ENCODE assay signal across 2 cellular contexts in the genomic region with DNA sequence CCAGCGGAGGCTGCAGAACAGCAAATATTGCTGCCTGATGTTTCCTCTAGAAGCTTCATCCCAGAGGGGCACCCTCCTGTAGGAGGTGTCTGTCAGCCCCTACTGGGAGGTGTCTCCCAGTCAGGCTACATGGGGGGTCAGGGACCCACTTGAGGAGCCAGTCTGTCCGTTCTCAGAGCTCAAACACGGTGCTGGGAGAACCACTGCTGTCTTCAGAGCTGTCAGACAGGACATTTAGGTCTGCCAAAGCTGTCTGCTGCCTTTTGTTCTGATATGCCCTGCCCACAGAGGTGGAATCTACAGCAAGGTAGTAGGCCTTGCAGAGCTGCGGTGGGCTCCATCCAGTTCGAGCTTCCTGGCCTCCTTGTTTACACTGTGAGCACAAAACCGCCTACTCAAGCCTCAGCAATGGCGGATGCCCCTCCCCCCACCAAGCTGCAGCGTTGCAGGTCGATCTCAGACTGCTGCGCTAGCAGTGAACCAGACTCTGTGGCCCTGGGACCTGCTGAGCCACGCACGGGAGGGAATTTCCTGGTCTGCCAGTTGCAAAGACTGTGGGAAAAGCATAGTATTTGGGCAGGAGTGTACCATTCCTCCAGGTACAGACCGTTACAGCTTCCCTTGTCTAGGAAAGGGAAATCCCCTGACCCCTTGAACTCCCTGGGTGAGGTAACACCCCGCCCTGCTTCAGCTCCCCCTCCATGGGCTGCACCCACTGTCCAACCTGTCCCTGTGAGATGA.
TF ChIP-seq lines count a peak whose summit lies in the region.

No MANE protein-coding gene starts in this region.

TF ChIP-seq in HepG2, 621 proteins besides CTCF, POLR2A, EP300 and RAD21 (continues in another document):
- TF ChIP-seq ZSCAN21 (CRISPR knock-in tag; IDR thresholded peaks at IDR 0.05; ENCODE audit: borderline replicate concordance) (peak; percentile 54; the same call in 1 of the 2 replicates), TARDBP (CRISPR knock-in tag; IDR thresholded peaks at IDR 0.05) (peak; percentile 39; the same call in 1 of the 2 replicates), ZNF34 (CRISPR knock-in tag; IDR thresholded peaks at IDR 0.05; ENCODE audit: borderline replicate concordance) (0 out of 2 replicates have a peak, but pooled peaks have one; percentile 40), ZNF678 (CRISPR knock-in tag; IDR thresholded peaks at IDR 0.05) (no peak), ZFP41 (CRISPR knock-in tag; IDR thresholded peaks at IDR 0.05; ENCODE audit: borderline replicate concordance) (peak; percentile 59; the same call in 1 of the 2 replicates), GATAD1 (CRISPR knock-in tag; IDR thresholded peaks at IDR 0.05) (no peak), REL (CRISPR knock-in tag; conservative IDR thresholded peaks at IDR 0.05) (no peak), ZNF350 (CRISPR knock-in tag; IDR thresholded peaks at IDR 0.05; ENCODE audit: borderline replicate concordance, low read depth) (peak; percentile 17; the same call in 1 of the 2 replicates), FOXA1 (IDR thresholded peaks at IDR 0.05) (no peak), FOXA1 (CRISPR knock-in tag; IDR thresholded peaks at IDR 0.05) (peak; percentile 92), HOXA3 (CRISPR knock-in tag; IDR thresholded peaks at IDR 0.05) (peak; percentile 63; the same call in 1 of the 2 replicates), RARA (CRISPR knock-in tag; IDR thresholded peaks at IDR 0.05) (peak; percentile 52; the same call in 1 of the 2 replicates), ZNF225 (CRISPR knock-in tag; IDR thresholded peaks at IDR 0.05) (no peak), FOSL1 (CRISPR knock-in tag; IDR thresholded peaks at IDR 0.05; ENCODE audit: borderline replicate concordance) (no peak), SRSF4 (IDR thresholded peaks at IDR 0.05; ENCODE audit: low read depth, low read length, poor library complexity, severe bottlenecking) (no peak), MIER3 (CRISPR knock-in tag; IDR thresholded peaks at IDR 0.05; ENCODE audit: borderline replicate concordance) (no peak)
- TF ChIP-seq, protein P1, sequence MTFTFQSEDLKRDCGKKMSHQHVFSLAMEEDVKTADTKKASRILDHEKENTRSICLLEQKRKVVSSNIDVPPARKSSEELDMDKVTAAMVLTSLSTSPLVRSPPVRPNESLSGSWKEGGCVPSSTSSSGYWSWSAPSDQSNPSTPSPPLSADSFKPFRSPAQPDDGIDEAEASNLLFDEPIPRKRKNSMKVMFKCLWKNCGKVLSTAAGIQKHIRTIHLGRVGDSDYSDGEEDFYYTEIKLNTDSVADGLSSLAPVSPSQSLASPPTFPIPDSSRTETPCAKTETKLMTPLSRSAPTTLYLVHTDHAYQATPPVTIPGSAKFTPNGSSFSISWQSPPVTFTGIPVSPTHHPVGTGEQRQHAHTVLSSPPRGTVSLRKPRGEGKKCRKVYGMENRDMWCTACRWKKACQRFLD (CRISPR knock-in tag; IDR thresholded peaks at IDR 0.05; ENCODE audit: borderline replicate concordance) = no peak
- TF ChIP-seq, protein P2, sequence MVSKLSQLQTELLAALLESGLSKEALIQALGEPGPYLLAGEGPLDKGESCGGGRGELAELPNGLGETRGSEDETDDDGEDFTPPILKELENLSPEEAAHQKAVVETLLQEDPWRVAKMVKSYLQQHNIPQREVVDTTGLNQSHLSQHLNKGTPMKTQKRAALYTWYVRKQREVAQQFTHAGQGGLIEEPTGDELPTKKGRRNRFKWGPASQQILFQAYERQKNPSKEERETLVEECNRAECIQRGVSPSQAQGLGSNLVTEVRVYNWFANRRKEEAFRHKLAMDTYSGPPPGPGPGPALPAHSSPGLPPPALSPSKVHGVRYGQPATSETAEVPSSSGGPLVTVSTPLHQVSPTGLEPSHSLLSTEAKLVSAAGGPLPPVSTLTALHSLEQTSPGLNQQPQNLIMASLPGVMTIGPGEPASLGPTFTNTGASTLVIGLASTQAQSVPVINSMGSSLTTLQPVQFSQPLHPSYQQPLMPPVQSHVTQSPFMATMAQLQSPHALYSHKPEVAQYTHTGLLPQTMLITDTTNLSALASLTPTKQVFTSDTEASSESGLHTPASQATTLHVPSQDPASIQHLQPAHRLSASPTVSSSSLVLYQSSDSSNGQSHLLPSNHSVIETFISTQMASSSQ (IDR thresholded peaks at IDR 0.05; ENCODE audit: low read depth) = no peak
- TF ChIP-seq, protein P2 (CRISPR knock-in tag; IDR thresholded peaks at IDR 0.05; ENCODE audit: borderline replicate concordance) = no peak

TF ChIP-seq in H1, 55 proteins besides CTCF, POLR2A, EP300 and RAD21:
- TF ChIP-seq, protein P3, sequence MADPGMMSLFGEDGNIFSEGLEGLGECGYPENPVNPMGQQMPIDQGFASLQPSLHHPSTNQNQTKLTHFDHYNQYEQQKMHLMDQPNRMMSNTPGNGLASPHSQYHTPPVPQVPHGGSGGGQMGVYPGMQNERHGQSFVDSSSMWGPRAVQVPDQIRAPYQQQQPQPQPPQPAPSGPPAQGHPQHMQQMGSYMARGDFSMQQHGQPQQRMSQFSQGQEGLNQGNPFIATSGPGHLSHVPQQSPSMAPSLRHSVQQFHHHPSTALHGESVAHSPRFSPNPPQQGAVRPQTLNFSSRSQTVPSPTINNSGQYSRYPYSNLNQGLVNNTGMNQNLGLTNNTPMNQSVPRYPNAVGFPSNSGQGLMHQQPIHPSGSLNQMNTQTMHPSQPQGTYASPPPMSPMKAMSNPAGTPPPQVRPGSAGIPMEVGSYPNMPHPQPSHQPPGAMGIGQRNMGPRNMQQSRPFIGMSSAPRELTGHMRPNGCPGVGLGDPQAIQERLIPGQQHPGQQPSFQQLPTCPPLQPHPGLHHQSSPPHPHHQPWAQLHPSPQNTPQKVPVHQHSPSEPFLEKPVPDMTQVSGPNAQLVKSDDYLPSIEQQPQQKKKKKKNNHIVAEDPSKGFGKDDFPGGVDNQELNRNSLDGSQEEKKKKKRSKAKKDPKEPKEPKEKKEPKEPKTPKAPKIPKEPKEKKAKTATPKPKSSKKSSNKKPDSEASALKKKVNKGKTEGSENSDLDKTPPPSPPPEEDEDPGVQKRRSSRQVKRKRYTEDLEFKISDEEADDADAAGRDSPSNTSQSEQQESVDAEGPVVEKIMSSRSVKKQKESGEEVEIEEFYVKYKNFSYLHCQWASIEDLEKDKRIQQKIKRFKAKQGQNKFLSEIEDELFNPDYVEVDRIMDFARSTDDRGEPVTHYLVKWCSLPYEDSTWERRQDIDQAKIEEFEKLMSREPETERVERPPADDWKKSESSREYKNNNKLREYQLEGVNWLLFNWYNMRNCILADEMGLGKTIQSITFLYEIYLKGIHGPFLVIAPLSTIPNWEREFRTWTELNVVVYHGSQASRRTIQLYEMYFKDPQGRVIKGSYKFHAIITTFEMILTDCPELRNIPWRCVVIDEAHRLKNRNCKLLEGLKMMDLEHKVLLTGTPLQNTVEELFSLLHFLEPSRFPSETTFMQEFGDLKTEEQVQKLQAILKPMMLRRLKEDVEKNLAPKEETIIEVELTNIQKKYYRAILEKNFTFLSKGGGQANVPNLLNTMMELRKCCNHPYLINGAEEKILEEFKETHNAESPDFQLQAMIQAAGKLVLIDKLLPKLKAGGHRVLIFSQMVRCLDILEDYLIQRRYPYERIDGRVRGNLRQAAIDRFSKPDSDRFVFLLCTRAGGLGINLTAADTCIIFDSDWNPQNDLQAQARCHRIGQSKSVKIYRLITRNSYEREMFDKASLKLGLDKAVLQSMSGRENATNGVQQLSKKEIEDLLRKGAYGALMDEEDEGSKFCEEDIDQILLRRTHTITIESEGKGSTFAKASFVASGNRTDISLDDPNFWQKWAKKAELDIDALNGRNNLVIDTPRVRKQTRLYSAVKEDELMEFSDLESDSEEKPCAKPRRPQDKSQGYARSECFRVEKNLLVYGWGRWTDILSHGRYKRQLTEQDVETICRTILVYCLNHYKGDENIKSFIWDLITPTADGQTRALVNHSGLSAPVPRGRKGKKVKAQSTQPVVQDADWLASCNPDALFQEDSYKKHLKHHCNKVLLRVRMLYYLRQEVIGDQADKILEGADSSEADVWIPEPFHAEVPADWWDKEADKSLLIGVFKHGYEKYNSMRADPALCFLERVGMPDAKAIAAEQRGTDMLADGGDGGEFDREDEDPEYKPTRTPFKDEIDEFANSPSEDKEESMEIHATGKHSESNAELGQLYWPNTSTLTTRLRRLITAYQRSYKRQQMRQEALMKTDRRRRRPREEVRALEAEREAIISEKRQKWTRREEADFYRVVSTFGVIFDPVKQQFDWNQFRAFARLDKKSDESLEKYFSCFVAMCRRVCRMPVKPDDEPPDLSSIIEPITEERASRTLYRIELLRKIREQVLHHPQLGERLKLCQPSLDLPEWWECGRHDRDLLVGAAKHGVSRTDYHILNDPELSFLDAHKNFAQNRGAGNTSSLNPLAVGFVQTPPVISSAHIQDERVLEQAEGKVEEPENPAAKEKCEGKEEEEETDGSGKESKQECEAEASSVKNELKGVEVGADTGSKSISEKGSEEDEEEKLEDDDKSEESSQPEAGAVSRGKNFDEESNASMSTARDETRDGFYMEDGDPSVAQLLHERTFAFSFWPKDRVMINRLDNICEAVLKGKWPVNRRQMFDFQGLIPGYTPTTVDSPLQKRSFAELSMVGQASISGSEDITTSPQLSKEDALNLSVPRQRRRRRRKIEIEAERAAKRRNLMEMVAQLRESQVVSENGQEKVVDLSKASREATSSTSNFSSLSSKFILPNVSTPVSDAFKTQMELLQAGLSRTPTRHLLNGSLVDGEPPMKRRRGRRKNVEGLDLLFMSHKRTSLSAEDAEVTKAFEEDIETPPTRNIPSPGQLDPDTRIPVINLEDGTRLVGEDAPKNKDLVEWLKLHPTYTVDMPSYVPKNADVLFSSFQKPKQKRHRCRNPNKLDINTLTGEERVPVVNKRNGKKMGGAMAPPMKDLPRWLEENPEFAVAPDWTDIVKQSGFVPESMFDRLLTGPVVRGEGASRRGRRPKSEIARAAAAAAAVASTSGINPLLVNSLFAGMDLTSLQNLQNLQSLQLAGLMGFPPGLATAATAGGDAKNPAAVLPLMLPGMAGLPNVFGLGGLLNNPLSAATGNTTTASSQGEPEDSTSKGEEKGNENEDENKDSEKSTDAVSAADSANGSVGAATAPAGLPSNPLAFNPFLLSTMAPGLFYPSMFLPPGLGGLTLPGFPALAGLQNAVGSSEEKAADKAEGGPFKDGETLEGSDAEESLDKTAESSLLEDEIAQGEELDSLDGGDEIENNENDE (IDR thresholded peaks at IDR 0.05; ENCODE audit: insufficient replicate concordance, low read length) = no peak
- TF ChIP-seq BRCA1 (IDR thresholded peaks at IDR 0.05; ENCODE audit: low read depth, low read length) (no peak), EGR1 (IDR thresholded peaks at IDR 0.05; ENCODE audit: borderline replicate concordance, low read depth, low read length) (no peak), CTBP2 (IDR thresholded peaks at IDR 0.05; ENCODE audit: borderline replicate concordance, insufficient read depth, insufficient read length, low read length) (no peak), NRF1 (IDR thresholded peaks at IDR 0.05; ENCODE audit: low read depth, low read length) (no peak), SIN3A (conservative IDR thresholded peaks at IDR 0.05 in 1 of 2, IDR thresholded peaks at IDR 0.05 in 1 of 2; ENCODE audit: low read depth in 1 of 2, low read length in 2 of 2) (no peak), YY1 (IDR thresholded peaks at IDR 0.05; ENCODE audit: low read depth, low read length) (peak; percentile 84), POLR2AphosphoS5 (IDR thresholded peaks at IDR 0.05; ENCODE audit: low read depth, low read length) (no peak), ZNF274 (IDR thresholded peaks at IDR 0.05; ENCODE audit: borderline replicate concordance, extremely low read depth, low read length) (no peak), SIX5 (IDR thresholded peaks at IDR 0.05; ENCODE audit: low read depth, low read length) (no peak), CBX8 (IDR thresholded peaks at IDR 0.05; ENCODE audit: borderline replicate concordance, low read depth, low read length) (no peak), RXRA (IDR thresholded peaks at IDR 0.05; ENCODE audit: insufficient read depth, low read depth, low read length) (no peak), SP4 (IDR thresholded peaks at IDR 0.05; ENCODE audit: low read length) (no peak), RBBP5 (IDR thresholded peaks at IDR 0.05; ENCODE audit: borderline replicate concordance, low read depth, low read length) (0 out of 2 replicates have a peak, but pooled peaks have one; percentile 62), TAF7 (optimal IDR thresholded peaks at IDR 0.05; ENCODE audit: borderline replicate concordance, low read depth, low read length) (no peak), RFX5 (IDR thresholded peaks at IDR 0.05; ENCODE audit: borderline replicate concordance, low read depth, low read length) (no peak), NANOG (IDR thresholded peaks at IDR 0.05; ENCODE audit: insufficient read depth, low read depth, low read length, poor library complexity, severe bottlenecking) (no peak), ASH2L (IDR thresholded peaks at IDR 0.05; ENCODE audit: low read length) (peak; percentile 55), SP1 (IDR thresholded peaks at IDR 0.05; ENCODE audit: low read depth, low read length) (no peak), FOSL1 (IDR thresholded peaks at IDR 0.05; ENCODE audit: insufficient read depth, low read depth, low read length) (no peak)
TF ChIP-seq in H1: peak in this region for 3.
